In the genomic region with DNA sequence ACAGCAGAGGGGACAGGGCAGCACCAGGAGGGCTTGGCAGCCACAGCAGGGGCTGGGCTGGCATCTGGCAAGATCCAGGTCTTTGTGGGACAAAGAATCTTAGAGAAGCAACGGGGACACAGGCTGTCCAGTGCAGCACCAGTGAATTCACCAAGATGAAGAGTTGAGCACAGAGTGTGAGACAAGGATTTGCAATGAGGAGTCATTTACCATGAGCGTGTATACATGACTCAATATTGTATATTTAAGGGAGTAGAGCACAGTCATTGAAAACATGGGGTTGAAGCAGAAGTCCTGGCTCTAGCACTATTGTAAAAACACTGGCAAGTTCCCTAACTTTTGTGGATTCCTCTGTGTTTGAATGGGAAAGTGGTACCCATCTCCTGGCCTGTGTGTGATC, we compare ENCODE assay signal across 1 cellular context.
TF ChIP-seq lines count a peak whose summit lies in the region.

No MANE protein-coding gene starts in this region.

TF ChIP-seq in HepG2, 621 proteins besides CTCF, POLR2A, EP300 and RAD21:
- TF ChIP-seq LCORL (IDR thresholded peaks at IDR 0.05) (no peak), LCORL (CRISPR knock-in tag; IDR thresholded peaks at IDR 0.05) (no peak), ZNF572 (CRISPR knock-in tag; IDR thresholded peaks at IDR 0.05) (no peak), ZNF230 (CRISPR knock-in tag; IDR thresholded peaks at IDR 0.05) (no peak), PRPF4 (IDR thresholded peaks at IDR 0.05; ENCODE audit: low read depth, low read length, poor library complexity, severe bottlenecking) (no peak)
- TF ChIP-seq, protein P1, sequence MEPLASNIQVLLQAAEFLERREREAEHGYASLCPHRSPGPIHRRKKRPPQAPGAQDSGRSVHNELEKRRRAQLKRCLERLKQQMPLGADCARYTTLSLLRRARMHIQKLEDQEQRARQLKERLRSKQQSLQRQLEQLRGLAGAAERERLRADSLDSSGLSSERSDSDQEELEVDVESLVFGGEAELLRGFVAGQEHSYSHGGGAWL (CRISPR knock-in tag; IDR thresholded peaks at IDR 0.05), result no peak
- TF ChIP-seq, protein P2, sequence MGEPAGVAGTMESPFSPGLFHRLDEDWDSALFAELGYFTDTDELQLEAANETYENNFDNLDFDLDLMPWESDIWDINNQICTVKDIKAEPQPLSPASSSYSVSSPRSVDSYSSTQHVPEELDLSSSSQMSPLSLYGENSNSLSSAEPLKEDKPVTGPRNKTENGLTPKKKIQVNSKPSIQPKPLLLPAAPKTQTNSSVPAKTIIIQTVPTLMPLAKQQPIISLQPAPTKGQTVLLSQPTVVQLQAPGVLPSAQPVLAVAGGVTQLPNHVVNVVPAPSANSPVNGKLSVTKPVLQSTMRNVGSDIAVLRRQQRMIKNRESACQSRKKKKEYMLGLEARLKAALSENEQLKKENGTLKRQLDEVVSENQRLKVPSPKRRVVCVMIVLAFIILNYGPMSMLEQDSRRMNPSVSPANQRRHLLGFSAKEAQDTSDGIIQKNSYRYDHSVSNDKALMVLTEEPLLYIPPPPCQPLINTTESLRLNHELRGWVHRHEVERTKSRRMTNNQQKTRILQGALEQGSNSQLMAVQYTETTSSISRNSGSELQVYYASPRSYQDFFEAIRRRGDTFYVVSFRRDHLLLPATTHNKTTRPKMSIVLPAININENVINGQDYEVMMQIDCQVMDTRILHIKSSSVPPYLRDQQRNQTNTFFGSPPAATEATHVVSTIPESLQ (CRISPR knock-in tag; conservative IDR thresholded peaks at IDR 0.05), result no peak
- TF ChIP-seq, protein P3, sequence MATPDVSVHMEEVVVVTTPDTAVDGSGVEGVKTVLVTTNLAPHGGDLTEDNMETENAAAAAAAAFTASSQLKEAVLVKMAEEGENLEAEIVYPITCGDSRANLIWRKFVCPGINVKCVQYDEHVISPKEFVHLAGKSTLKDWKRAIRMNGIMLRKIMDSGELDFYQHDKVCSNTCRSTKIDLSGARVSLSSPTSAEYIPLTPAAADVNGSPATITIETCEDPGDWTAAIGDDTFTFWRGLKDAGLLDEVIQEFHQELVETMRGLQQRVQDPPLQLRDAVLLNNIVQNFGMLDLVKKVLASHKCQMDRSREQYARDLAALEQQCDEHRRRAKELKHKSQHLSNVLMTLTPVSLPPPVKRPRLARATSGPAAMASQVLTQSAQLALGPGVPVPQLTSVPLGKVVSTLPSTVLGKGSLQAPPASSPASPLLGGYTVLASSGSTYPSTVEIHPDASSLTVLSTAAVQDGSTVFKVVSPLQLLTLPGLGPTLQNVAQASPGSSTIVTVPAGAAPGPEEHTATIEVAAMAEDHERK (CRISPR knock-in tag; IDR thresholded peaks at IDR 0.05; ENCODE audit: low read depth), result no peak
- TF ChIP-seq, protein P4, sequence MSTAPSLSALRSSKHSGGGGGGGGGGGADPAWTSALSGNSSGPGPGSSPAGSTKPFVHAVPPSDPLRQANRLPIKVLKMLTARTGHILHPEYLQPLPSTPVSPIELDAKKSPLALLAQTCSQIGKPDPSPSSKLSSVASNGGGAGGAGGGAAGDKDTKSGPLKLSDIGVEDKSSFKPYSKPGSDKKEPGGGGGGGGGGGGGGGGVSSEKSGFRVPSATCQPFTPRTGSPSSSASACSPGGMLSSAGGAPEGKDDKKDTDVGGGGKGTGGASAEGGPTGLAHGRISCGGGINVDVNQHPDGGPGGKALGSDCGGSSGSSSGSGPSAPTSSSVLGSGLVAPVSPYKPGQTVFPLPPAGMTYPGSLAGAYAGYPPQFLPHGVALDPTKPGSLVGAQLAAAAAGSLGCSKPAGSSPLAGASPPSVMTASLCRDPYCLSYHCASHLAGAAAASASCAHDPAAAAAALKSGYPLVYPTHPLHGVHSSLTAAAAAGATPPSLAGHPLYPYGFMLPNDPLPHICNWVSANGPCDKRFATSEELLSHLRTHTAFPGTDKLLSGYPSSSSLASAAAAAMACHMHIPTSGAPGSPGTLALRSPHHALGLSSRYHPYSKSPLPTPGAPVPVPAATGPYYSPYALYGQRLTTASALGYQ (CRISPR knock-in tag; IDR thresholded peaks at IDR 0.05), result no peak
- TF ChIP-seq, protein P5, sequence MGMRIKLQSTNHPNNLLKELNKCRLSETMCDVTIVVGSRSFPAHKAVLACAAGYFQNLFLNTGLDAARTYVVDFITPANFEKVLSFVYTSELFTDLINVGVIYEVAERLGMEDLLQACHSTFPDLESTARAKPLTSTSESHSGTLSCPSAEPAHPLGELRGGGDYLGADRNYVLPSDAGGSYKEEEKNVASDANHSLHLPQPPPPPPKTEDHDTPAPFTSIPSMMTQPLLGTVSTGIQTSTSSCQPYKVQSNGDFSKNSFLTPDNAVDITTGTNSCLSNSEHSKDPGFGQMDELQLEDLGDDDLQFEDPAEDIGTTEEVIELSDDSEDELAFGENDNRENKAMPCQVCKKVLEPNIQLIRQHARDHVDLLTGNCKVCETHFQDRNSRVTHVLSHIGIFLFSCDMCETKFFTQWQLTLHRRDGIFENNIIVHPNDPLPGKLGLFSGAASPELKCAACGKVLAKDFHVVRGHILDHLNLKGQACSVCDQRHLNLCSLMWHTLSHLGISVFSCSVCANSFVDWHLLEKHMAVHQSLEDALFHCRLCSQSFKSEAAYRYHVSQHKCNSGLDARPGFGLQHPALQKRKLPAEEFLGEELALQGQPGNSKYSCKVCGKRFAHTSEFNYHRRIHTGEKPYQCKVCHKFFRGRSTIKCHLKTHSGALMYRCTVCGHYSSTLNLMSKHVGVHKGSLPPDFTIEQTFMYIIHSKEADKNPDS (CRISPR knock-in tag; IDR thresholded peaks at IDR 0.05), result no peak
TF ChIP-seq in HepG2: peak in this region for 0.
